Comparison of ENCODE assay signal across 18 cellular contexts in the genomic region with DNA sequence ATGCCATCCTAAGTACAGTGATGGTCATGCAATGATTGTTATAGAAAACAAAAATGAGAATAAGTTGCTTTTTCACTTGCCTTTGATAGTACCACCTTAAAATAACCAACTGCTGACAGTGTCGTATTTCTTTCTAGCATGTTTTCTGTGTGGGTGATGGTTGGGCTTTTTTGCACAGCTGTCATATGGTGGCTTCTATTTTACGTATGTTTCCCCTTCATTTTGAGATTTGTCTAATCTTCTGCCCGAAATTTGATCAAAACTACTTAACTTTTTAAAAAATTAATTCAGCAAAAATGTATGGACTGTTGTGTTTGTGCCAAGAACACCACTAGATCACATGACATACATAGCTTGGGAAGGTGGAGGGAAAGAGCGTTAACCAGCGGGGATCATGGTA.
DNase-seq lines count a peak whose midpoint lies in the region; ATAC-seq, FAIRE-seq and TF ChIP-seq lines count a peak whose summit lies in the region.
"Had no signal": no experiment of that assay in that cellular context is flagged by ENCODE, and none has a peak within 500 bp of the region (broad histone marks: within the 10 kb centered on the region; RNA-seq: fewer than 3 reads in every experiment).

No MANE protein-coding gene starts in this region.

- FAIRE-seq in HepG2 (lab: Jason Lieb, UNC) (no peak), kidney (lab: Jason Lieb, UNC) (no peak)
- FAIRE-seq: GM12891 had no signal

- in situ Hi-C loops in HepG2 (cut with HindIII; ENCODE audit: extremely low pct_ligation_motif_present, low pct_unique_long_range_greater_than_20kb) = no loop called here

- H3K4me3 ChIP-seq in HepG2 (replicated peaks in 1 of 3; ENCODE audit: insufficient read depth in 1 of 3, low read depth in 2 of 3, low read length in 3 of 3) (no peak overlapping the region), right lobe of liver (no peak overlapping the region), kidney (ENCODE audit: low read length in 2 of 2) (no peak overlapping the region)

- TF ChIP-seq POLR2A in HepG2 (IDR thresholded peaks at IDR 0.05; ENCODE audit: insufficient read depth in 1 of 2, low read depth in 2 of 2, low read length in 2 of 2) = no peak
- TF ChIP-seq POLR2A in right lobe of liver (IDR thresholded peaks at IDR 0.05) = no peak

- WGBS in HepG2 (ENCODE audit: low lambda C conversion rate) = 97% methylated on average over 5 of the region's 5 CpGs
- 98% methylated on average over 3 of the region's 5 CpGs for WGBS in right lobe of liver (ENCODE audit: insufficient coverage, low coverage, low lambda C conversion rate, missing lambda C conversion rate)

- H3K36me3 ChIP-seq in HepG2 (replicated peaks in 1 of 2; ENCODE audit: control insufficient read depth in 1 of 2, insufficient read depth in 2 of 2, low read length in 2 of 2) = peaks cover 3 to 22% of the 10 kb centered on the region in 2 experiments; a peak in 3 of 5 replicates
- peaks cover 0 to 13% (median 2%) of the 10 kb centered on the region in 4 donors for H3K36me3 ChIP-seq in right lobe of liver
- H3K36me3 ChIP-seq in kidney (ENCODE audit: control insufficient read depth in 1 of 2, insufficient read depth in 2 of 2, low read length in 2 of 2) = peaks cover 8 to 14% of the 10 kb centered on the region in 2 donors

- no peaks in the 10 kb centered on the region for H3K79me2 ChIP-seq in HepG2 (ENCODE audit: insufficient read depth, low read length)

- H3K27me3 ChIP-seq in HepG2 (ENCODE audit: control insufficient read depth in 1 of 2, insufficient read depth in 2 of 2, low read length in 2 of 2) (no peaks in the 10 kb centered on the region), right lobe of liver (no peaks in the 10 kb centered on the region)

- TF ChIP-seq RAD21 in HepG2 (CRISPR knock-in tag; IDR thresholded peaks at IDR 0.05) = no peak

- H3K9ac ChIP-seq in HepG2 (ENCODE audit: insufficient read depth, low read depth, low read length) = no peak overlapping the region
- no peak overlapping the region for H3K9ac ChIP-seq in kidney (ENCODE audit: low read length in 2 of 2)

- BruUV-seq in HepG2 (replicated peaks; lab: Mats Ljungman, UMichigan) = no TSS peak

- TF ChIP-seq EP300 in HepG2 (IDR thresholded peaks at IDR 0.05; ENCODE audit: low read depth in 2 of 2, low read length in 2 of 2) = no peak
- TF ChIP-seq EP300 in HepG2 (CRISPR knock-in tag; IDR thresholded peaks at IDR 0.05; ENCODE audit: borderline replicate concordance) = no peak

- no peak overlapping the region for H3K27ac ChIP-seq in HepG2 (ENCODE audit: extremely low read length, insufficient read depth, low read length)
- H3K27ac ChIP-seq in right lobe of liver = no peak overlapping the region
- H3K27ac ChIP-seq in RWPE1 = peak overlapping the region; percentile 88
- no peak overlapping the region for H3K27ac ChIP-seq in kidney (ENCODE audit: low read depth in 2 of 2, low read length in 2 of 2)

- no peaks in the 10 kb centered on the region for H4K20me1 ChIP-seq in HepG2 (ENCODE audit: insufficient read depth, low read length)

- H3K4me1 ChIP-seq in HepG2 (ENCODE audit: insufficient read depth, low read length) (no peaks in the 10 kb centered on the region), right lobe of liver (peaks cover 0 to 9% (median 0%) of the 10 kb centered on the region in 4 donors), kidney (ENCODE audit: control insufficient read depth in 1 of 2, insufficient read depth in 1 of 2, low read depth in 1 of 2, low read length in 2 of 2) (peaks cover 0 to 6% of the 10 kb centered on the region in 2 donors)

- H3K9me3 ChIP-seq in HepG2 (ENCODE audit: low read length) (no peaks in the 10 kb centered on the region), right lobe of liver (no peaks in the 10 kb centered on the region), kidney (ENCODE audit: control insufficient read depth in 1 of 2, low read length in 2 of 2) (no peaks in the 10 kb centered on the region)

- TF ChIP-seq CTCF in HepG2 (CRISPR knock-in tag; IDR thresholded peaks at IDR 0.05) = no peak
- TF ChIP-seq CTCF in right lobe of liver (IDR thresholded peaks at IDR 0.05) = no peak
- TF ChIP-seq CTCF in RWPE1 (conservative IDR thresholded peaks at IDR 0.05; ENCODE audit: low read depth) = no peak
- no peak for TF ChIP-seq CTCF in kidney (IDR thresholded peaks at IDR 0.05; ENCODE audit: borderline replicate concordance, extremely low read depth, insufficient read depth)

- DNase-seq in HepG2 (ENCODE audit: low spot score) = no peak
- DNase-seq in right lobe of liver = no peak
- DNase-seq in RWPE1 (ENCODE audit: low spot score) = no peak
- peak; percentile 34 for DNase-seq in myocyte (ENCODE audit: low read depth)
- no peak for DNase-seq in kidney
- DNase-seq: ACHN; C1 segment of cervical spinal cord; CD8-positive, alpha-beta memory T cell; NCI-H1694 treated with DMSO at 0.1 percent for 48 hours; NCI-H226; NCI-H524; NCI-H82; RPMI8226; SIG-M5 had no signal

- H2AFZ ChIP-seq in HepG2 (ENCODE audit: low read length) = no peak overlapping the region

- CTCF ChIA-PET in HepG2 (lab: Yijun Ruan, JAX; ENCODE audit: low intra/inter-chr PET ratio, low total read pairs) = no interaction called here
- CTCF ChIA-PET in RWPE1 (lab: Yijun Ruan, JAX) = interaction anchor here (1.0 kb wide), 1 partner anchor 10 kb away, joined by 7 read pairs; no protein-coding TSS in a partner anchor

- H3K4me2 ChIP-seq in HepG2 (ENCODE audit: low read depth, low read length) = no peak overlapping the region

- intact Hi-C loops in HepG2 (cut with micrococcal nuclease; ENCODE audit: unreplicated experiment) = no loop called here
- intact Hi-C loops in right lobe of liver (cut with DNase I) = no loop called here
- intact Hi-C loops in kidney (cut with DNase I) = no loop called here

- POLR2A ChIA-PET in HepG2 (lab: Yijun Ruan, JAX) = no interaction called here
- POLR2A ChIA-PET in RWPE1 (lab: Yijun Ruan, JAX; ENCODE audit: low non-redundant PET) = no interaction called here

- ATAC-seq in HepG2 (no peak), right lobe of liver (no peak), HG02642 (IDR thresholded peaks at IDR 0.05; ENCODE audit: poor library complexity, unreplicated experiment) (no peak), HG02678 (IDR thresholded peaks at IDR 0.05; ENCODE audit: unreplicated experiment) (no peak)
- ATAC-seq: SK-N-SH treated with all-trans-retinoic acid at 6 μM for 48 hours had no signal

TF ChIP-seq in HepG2, 621 proteins besides CTCF, POLR2A, EP300 and RAD21 (continues in another document):
- no peak for TF ChIP-seq THYN1 (CRISPR knock-in tag; IDR thresholded peaks at IDR 0.05; ENCODE audit: borderline replicate concordance, low read depth)
- no peak for TF ChIP-seq CENPX (CRISPR knock-in tag; IDR thresholded peaks at IDR 0.05)
- peak in 1 of 2 experiments; percentile 23; a peak in 1 of 4 replicates for TF ChIP-seq MAFK (conservative IDR thresholded peaks at IDR 0.05 in 1 of 2, IDR thresholded peaks at IDR 0.05 in 1 of 2; ENCODE audit: low read length in 2 of 2)
- TF ChIP-seq MYNN (CRISPR knock-in tag; IDR thresholded peaks at IDR 0.05; ENCODE audit: low read depth) = no peak
- no peak for TF ChIP-seq CREBL2 (CRISPR knock-in tag; IDR thresholded peaks at IDR 0.05; ENCODE audit: borderline replicate concordance)
- no peak for TF ChIP-seq CERS6 (CRISPR knock-in tag; IDR thresholded peaks at IDR 0.05)
- TF ChIP-seq ISX (CRISPR knock-in tag; conservative IDR thresholded peaks at IDR 0.05) = no peak
- TF ChIP-seq MXD4 (CRISPR knock-in tag; IDR thresholded peaks at IDR 0.05) = no peak
- TF ChIP-seq MAFF (IDR thresholded peaks at IDR 0.05; ENCODE audit: low read depth, low read length) = peak; percentile 22; the same call in 1 of the 2 replicates
- TF ChIP-seq ARHGAP35 (CRISPR knock-in tag; IDR thresholded peaks at IDR 0.05; ENCODE audit: borderline replicate concordance) = no peak
- no peak for TF ChIP-seq MXI1 (IDR thresholded peaks at IDR 0.05; ENCODE audit: borderline replicate concordance, low read depth, low read length)
- TF ChIP-seq ZNF18 (CRISPR knock-in tag; IDR thresholded peaks at IDR 0.05; ENCODE audit: insufficient replicate concordance) = no peak
- no peak for TF ChIP-seq ZNF580 (CRISPR knock-in tag; IDR thresholded peaks at IDR 0.05; ENCODE audit: borderline replicate concordance, low read depth)
- TF ChIP-seq AKAP8 (CRISPR knock-in tag; IDR thresholded peaks at IDR 0.05) = no peak
